16 cellular contexts compared by ENCODE assay signal in genomic region chrX:10582215-10582733, GRCh38. TPM values are rescaled to one million over a fixed set of nuclear protein-coding genes. Genes with fewer than 3 reads are reported as not detected.
DNase-seq lines count a peak whose midpoint lies in the region; ATAC-seq and TF ChIP-seq lines count a peak whose summit lies in the region.
"Had no signal": no experiment of that assay in that cellular context is flagged by ENCODE, and none has a peak within 500 bp of the region (broad histone marks: within the 10 kb centered on the region; RNA-seq: fewer than 3 reads in every experiment).

No MANE protein-coding gene starts in this region.

- no peak overlapping the region for H3K4me3 Mint-ChIP-seq in WTC11
- H3K4me3 Mint-ChIP-seq: activated naive CD4-positive, alpha-beta T cell treated with anti-CD3 and anti-CD28 coated beads, Interleukin-2, amount 10 ng/mL, durations not matched to agents 7 days and 5 days; immature natural killer cell had no signal

- no peaks in the 10 kb centered on the region for H3K36me3 ChIP-seq in right atrium auricular region

- H3K4me3 ChIP-seq in right atrium auricular region (no peak overlapping the region), right cardiac atrium (ENCODE audit: low read length) (no peak overlapping the region)

- no peaks in the 10 kb centered on the region for H3K27me3 Mint-ChIP-seq in WTC11 (ENCODE audit: low read depth)
- H3K27me3 Mint-ChIP-seq: activated naive CD4-positive, alpha-beta T cell treated with anti-CD3 and anti-CD28 coated beads, Interleukin-2, amount 10 ng/mL, durations not matched to agents 7 days and 5 days had no signal

- H3K36me3 Mint-ChIP-seq in WTC11: peaks cover 19% of the 10 kb centered on the region
- H3K36me3 Mint-ChIP-seq: activated naive CD4-positive, alpha-beta T cell treated with anti-CD3 and anti-CD28 coated beads, Interleukin-2, amount 10 ng/mL, durations not matched to agents 7 days and 5 days had no signal

- CTCF ChIA-PET in WTC11 (lab: Charles Lee): interaction anchor here (0.9 to 1.0 kb wide), 2 partner anchors 16 to 35 kb away, joined by 3 to 6 read pairs; no protein-coding TSS in a partner anchor

- DNase-seq in left ventricle myocardium superior (no peak), right atrium auricular region (ENCODE audit: low spot score) (no peak), WTC11 (ENCODE audit: low spot score) (no peak), right cardiac atrium (no peak), NCI-H2081 treated with DMSO at 0.1 percent for 48 hours (lab: John Stamatoyannopoulos, UW) (no peak), KBM-7 (no peak)
- DNase-seq in activated CD4-positive, alpha-beta T cell treated with anti-CD3 and anti-CD28 coated beads for 1 hour: no peak
- DNase-seq: activated CD8-positive, alpha-beta memory T cell treated with anti-CD3 and anti-CD28 coated beads, Interleukin-2, amount 50 U/mL, for 48 hours; activated naive CD4-positive, alpha-beta T cell treated with anti-CD3 and anti-CD28 coated beads, Interleukin-2, amount 10 ng/mL, durations not matched to agents 7 days and 5 days; effector memory CD4-positive, alpha-beta T cell; foreskin melanocyte; immature natural killer cell; NCI-H187; NCI-H524; substantia nigra had no signal

- ATAC-seq in left ventricle myocardium superior: peak; percentile 38
- ATAC-seq in WTC11: no peak
- peak; percentile 71 to 94 for ATAC-seq in right cardiac atrium
- no peak for ATAC-seq in HG03432 (IDR thresholded peaks at IDR 0.05; ENCODE audit: unreplicated experiment)

- in situ Hi-C loops in KBM-7 (cut with MboI; ENCODE audit: low pct_unique_long_range_greater_than_20kb, low sequenced_read_pairs): no loop called here

- TF ChIP-seq CTCF in right atrium auricular region (IDR thresholded peaks at IDR 0.05): no peak
- TF ChIP-seq CTCF in WTC11 (IDR thresholded peaks at IDR 0.05): no peak

- WGBS in right cardiac atrium: 69% methylated on average over 3 of the region's 3 CpGs

- no peak overlapping the region for H3K27ac ChIP-seq in right atrium auricular region
- H3K27ac ChIP-seq in right cardiac atrium (ENCODE audit: low read length): no peak overlapping the region

- intact Hi-C loops in left ventricle myocardium superior (cut with micrococcal nuclease) (no loop called here), right cardiac atrium (cut with DNase I) (no loop called here)

- H3K4me1 ChIP-seq in right atrium auricular region (no peaks in the 10 kb centered on the region), right cardiac atrium (ENCODE audit: control insufficient read depth, insufficient read depth, low read length) (peaks cover 2% of the 10 kb centered on the region)

- H3K27ac Mint-ChIP-seq in WTC11: peak overlapping the region; percentile 74; the same call in 1 of the 2 replicates
- H3K27ac Mint-ChIP-seq: activated naive CD4-positive, alpha-beta T cell treated with anti-CD3 and anti-CD28 coated beads, Interleukin-2, amount 10 ng/mL, durations not matched to agents 7 days and 5 days; immature natural killer cell had no signal

- H3K27me3 ChIP-seq in right atrium auricular region: no peaks in the 10 kb centered on the region
- no peaks in the 10 kb centered on the region for H3K27me3 ChIP-seq in right cardiac atrium (ENCODE audit: control insufficient read depth, insufficient read depth)

- POLR2A ChIA-PET in WTC11 (lab: Charles Lee): no interaction called here

- H3K4me1 Mint-ChIP-seq in WTC11: peaks cover 46% of the 10 kb centered on the region
- H3K4me1 Mint-ChIP-seq: activated naive CD4-positive, alpha-beta T cell treated with anti-CD3 and anti-CD28 coated beads, Interleukin-2, amount 10 ng/mL, durations not matched to agents 7 days and 5 days; immature natural killer cell had no signal

- peaks cover 0 to 25% of the 10 kb centered on the region in 2 donors for H3K9me3 ChIP-seq in right atrium auricular region
- H3K9me3 ChIP-seq in right cardiac atrium (ENCODE audit: control insufficient read depth, low read length): no peaks in the 10 kb centered on the region

- peaks cover 13% of the 10 kb centered on the region for H3K9me3 Mint-ChIP-seq in WTC11

TF ChIP-seq in WTC11, 78 proteins besides CTCF, POLR2A, EP300 and RAD21 (continues in another document):
- TF ChIP-seq JUN (CRISPR knock-in tag; IDR thresholded peaks at IDR 0.05) (no peak), ZMAT4 (CRISPR knock-in tag; IDR thresholded peaks at IDR 0.05) (no peak), GTF2I (CRISPR knock-in tag; conservative IDR thresholded peaks at IDR 0.05) (no peak), MYBL2 (CRISPR knock-in tag; IDR thresholded peaks at IDR 0.05) (no peak), TP53 (CRISPR knock-in tag; IDR thresholded peaks at IDR 0.05) (no peak), HMGXB4 (CRISPR knock-in tag; IDR thresholded peaks at IDR 0.05) (no peak), ZBTB21 (CRISPR knock-in tag; IDR thresholded peaks at IDR 0.05; ENCODE audit: borderline replicate concordance) (no peak), KAT7 (CRISPR knock-in tag; IDR thresholded peaks at IDR 0.05; ENCODE audit: borderline replicate concordance) (no peak), SMAD4 (CRISPR knock-in tag; IDR thresholded peaks at IDR 0.05) (no peak), E2F1 (CRISPR knock-in tag; IDR thresholded peaks at IDR 0.05) (no peak), ATF6 (CRISPR knock-in tag; IDR thresholded peaks at IDR 0.05) (no peak), TEAD4 (CRISPR knock-in tag; IDR thresholded peaks at IDR 0.05) (no peak), IRF2 (CRISPR knock-in tag; IDR thresholded peaks at IDR 0.05; ENCODE audit: borderline replicate concordance, low read depth) (no peak), NR3C1 (CRISPR knock-in tag; conservative IDR thresholded peaks at IDR 0.05; ENCODE audit: low read depth) (no peak), MLX (CRISPR knock-in tag; IDR thresholded peaks at IDR 0.05) (no peak), ERG (CRISPR knock-in tag; IDR thresholded peaks at IDR 0.05) (no peak), RORB (CRISPR knock-in tag; IDR thresholded peaks at IDR 0.05) (no peak)

RNA-seq across cellular contexts. Expression of gene MID1, which starts 38.1 kb away (rescaled TPM):
- 5.9 TPM for total RNA-seq in left ventricle myocardium superior
- 1 to 10 TPM; 8.0 to 9.6 TPM for total RNA-seq in right atrium auricular region
- 40.1 to 52.2 TPM (median 45.4 TPM) in 3 replicates for total RNA-seq in WTC11 (2021)
- total RNA-seq in right cardiac atrium: 10 to 100 TPM; 20.1 to 39.9 (median 23.1) TPM
- polyA plus RNA-seq in right cardiac atrium: 4.1 TPM
- polyA plus RNA-seq: immature natural killer cell had no signal

Comparison
In these comparisons a context has a peak if more than half of its experiments do, and no peak if none do; other contexts are left out.
1. ATAC-seq: peak in left ventricle myocardium superior (single experiment) and right cardiac atrium (2 of 2); none in WTC11 (single experiment) and HG03432 (single experiment).